Comparison of ENCODE assay signal across 8 cellular contexts in the genomic region with DNA sequence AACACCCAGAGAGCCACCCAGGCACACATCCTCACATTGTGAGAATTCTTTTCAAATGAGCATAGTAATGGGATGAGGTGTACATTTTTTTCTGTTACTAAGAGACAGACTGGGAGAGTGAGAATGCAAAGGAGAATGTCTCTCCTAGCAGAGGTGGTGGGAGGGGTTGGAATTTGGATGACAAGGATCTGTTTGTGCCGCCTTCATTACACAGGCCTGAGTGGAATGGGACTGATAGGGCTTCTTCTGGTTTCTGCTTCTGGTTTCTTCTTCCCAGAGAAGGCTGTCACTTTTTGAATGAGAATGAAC. TPM values are rescaled to one million over a fixed set of nuclear protein-coding genes. Genes with fewer than 3 reads are reported as not detected.
DNase-seq lines count a peak whose midpoint lies in the region; ATAC-seq and TF ChIP-seq lines count a peak whose summit lies in the region.
"Had no signal": no experiment of that assay in that cellular context is flagged by ENCODE, and none has a peak within 500 bp of the region (broad histone marks: within the 10 kb centered on the region; RNA-seq: fewer than 3 reads in every experiment).

No MANE protein-coding gene starts in this region.

- H3K9me3 Mint-ChIP-seq in HFFc6, result no peaks in the 10 kb centered on the region
- no peaks in the 10 kb centered on the region for H3K9me3 Mint-ChIP-seq in activated CD8-positive, alpha-beta T cell treated with anti-CD3 and anti-CD28 coated beads for 36 hours

- intact Hi-C loops in activated CD8-positive, alpha-beta T cell treated with anti-CD3 and anti-CD28 coated beads for 36 hours (cut with micrococcal nuclease), result no loop called here

- POLR2A ChIA-PET in activated CD8-positive, alpha-beta T cell treated with anti-CD3 and anti-CD28 coated beads for 36 hours (lab: Charles Lee), result interaction anchor here (0.7 kb wide), 1 partner anchor 136 kb away, joined by 3 read pairs; no protein-coding TSS in a partner anchor

- peak overlapping the region; percentile 89 for H3K4me3 Mint-ChIP-seq in HFFc6
- H3K4me3 Mint-ChIP-seq in activated CD8-positive, alpha-beta T cell treated with anti-CD3 and anti-CD28 coated beads for 36 hours, result no peak overlapping the region

- peak; percentile 98 for DNase-seq in HFFc6
- DNase-seq in amniotic stem cell (lab: John Stamatoyannopoulos, UW), result peak; percentile 91
- peak; percentile 97 for DNase-seq in iris pigment epithelial cell (ENCODE audit: low read depth)
- no peak for DNase-seq in activated CD8-positive, alpha-beta T cell treated with anti-CD3 and anti-CD28 coated beads for 36 hours
- no peak for DNase-seq in effector CD4-positive, alpha-beta T cell

- H3K36me3 Mint-ChIP-seq in HFFc6 (ENCODE audit: low read depth), result no peaks in the 10 kb centered on the region
- H3K36me3 Mint-ChIP-seq in activated CD8-positive, alpha-beta T cell treated with anti-CD3 and anti-CD28 coated beads for 36 hours (ENCODE audit: low read depth), result no peaks in the 10 kb centered on the region

- peak overlapping the region; percentile 66 for H3K27ac ChIP-seq in temporal lobe (ENCODE audit: low read depth, low read length)

- no peaks in the 10 kb centered on the region; the same call in none of the 2 replicates for H3K27me3 Mint-ChIP-seq in HFFc6 (ENCODE audit: insufficient read depth)
- H3K27me3 Mint-ChIP-seq in activated CD8-positive, alpha-beta T cell treated with anti-CD3 and anti-CD28 coated beads for 36 hours, result peaks cover 7% of the 10 kb centered on the region

- CTCF ChIA-PET in activated CD8-positive, alpha-beta T cell treated with anti-CD3 and anti-CD28 coated beads for 36 hours (lab: Charles Lee), result no interaction called here

- no peak for TF ChIP-seq CTCF in HFFc6 (IDR thresholded peaks at IDR 0.05)
- TF ChIP-seq CTCF in activated CD8-positive, alpha-beta T cell treated with anti-CD3 and anti-CD28 coated beads for 36 hours (IDR thresholded peaks at IDR 0.05), result no peak

- H3K4me1 Mint-ChIP-seq in HFFc6 (ENCODE audit: low read depth), result peaks cover 65% of the 10 kb centered on the region
- H3K4me1 Mint-ChIP-seq in activated CD8-positive, alpha-beta T cell treated with anti-CD3 and anti-CD28 coated beads for 36 hours (ENCODE audit: low read depth), result peaks cover 17% of the 10 kb centered on the region

- ATAC-seq in activated CD8-positive, alpha-beta T cell treated with anti-CD3 and anti-CD28 coated beads for 36 hours, result no peak
- no peak for ATAC-seq in GM18498 (IDR thresholded peaks at IDR 0.05; ENCODE audit: unreplicated experiment)

- peak overlapping the region; percentile 100 for H3K27ac Mint-ChIP-seq in HFFc6
- H3K27ac Mint-ChIP-seq in activated CD8-positive, alpha-beta T cell treated with anti-CD3 and anti-CD28 coated beads for 36 hours, result no peak overlapping the region

RNA-seq across cellular contexts. Expression of a gene that starts 55.3 kb away (rescaled TPM):
- total RNA-seq in HFFc6 (2021; fragmentation: NEBNext Ultra II Directional; extraction: Animal tissue kit (Norgen Biotek cat#: 25700)), result not detected
- not detected for total RNA-seq in temporal lobe
- not detected for total RNA-seq in activated CD8-positive, alpha-beta T cell treated with anti-CD3 and anti-CD28 coated beads for 36 hours
- total RNA-seq: activated CD8-positive, alpha-beta memory T cell treated with anti-CD3 and anti-CD28 coated beads for 36 hours had no signal

Comparison
In these comparisons a context has a peak if more than half of its experiments do, and no peak if none do; other contexts are left out.
1. DNase-seq: peak in HFFc6 (single experiment), amniotic stem cell (single experiment) and iris pigment epithelial cell (single experiment); none in activated CD8-positive, alpha-beta T cell treated with anti-CD3 and anti-CD28 coated beads for 36 hours (single experiment) and effector CD4-positive, alpha-beta T cell (single experiment).